ENCODE assay signal across 27 cellular contexts in the genomic region with DNA sequence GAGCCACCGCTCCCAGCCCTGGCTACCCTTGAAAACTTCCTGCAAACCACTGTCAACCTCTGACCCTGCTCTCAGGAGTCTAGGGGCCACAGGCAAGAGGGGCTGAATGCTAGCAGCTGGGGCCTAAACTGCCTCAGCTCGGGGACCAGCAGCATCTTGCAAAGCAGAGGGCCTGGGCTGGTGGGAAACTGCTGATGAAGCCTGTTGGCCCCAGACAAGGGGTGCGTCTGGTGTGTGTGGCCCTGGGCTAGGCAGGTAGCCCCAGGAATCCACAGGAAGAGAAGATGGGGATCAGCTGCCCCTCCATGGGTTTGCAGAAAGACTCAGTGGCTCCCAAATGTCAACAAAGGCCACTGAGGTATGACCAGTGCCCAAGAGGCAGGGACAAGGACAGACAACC.
"Had no signal": no experiment of that assay in that cellular context is flagged by ENCODE, and none has a peak within 500 bp of the region (broad histone marks: within the 10 kb centered on the region; RNA-seq: fewer than 3 reads in every experiment).

No MANE protein-coding gene starts in this region.

- ATAC-seq: naive thymus-derived CD8-positive, alpha-beta T cell; pancreas; psoas muscle; right cardiac atrium; sciatic nerve; stimulated activated naive B cell treated with anti-CD40 and anti-IgM and Interleukin-4, amounts not matched to agents 10 μg/mL and 1 μg/mL and 100 μg/mL, for 72 hours had no signal

- H3K4me2 ChIP-seq: smooth muscle cell had no signal

- DNase-seq: naive B cell; naive thymus-derived CD8-positive, alpha-beta T cell; nephron progenitor cell; occipital lobe; psoas muscle; right cardiac atrium; stimulated activated CD4-positive, alpha-beta T cell treated with anti-CD3 and anti-CD28 coated beads, Interleukin-15, amount 100 ng/mL, for 24 hours; stimulated activated CD4-positive, alpha-beta T cell treated with anti-CD3 and anti-CD28 coated beads, Interleukin-2, amount 100 ng/mL, for 24 hours; stimulated activated CD4-positive, alpha-beta T cell treated with anti-CD3 and anti-CD28 coated beads, Interleukin-2, amount 100 ng/mL, for 48 hours; stimulated activated CD4-positive, alpha-beta T cell treated with anti-CD3 and anti-CD28 coated beads, Interleukin-4, amount 100 ng/mL, for 24 hours; stimulated activated naive B cell treated with anti-CD40 and anti-IgM and Interleukin-4, amounts not matched to agents 10 μg/mL and 1 μg/mL and 100 μg/mL, for 72 hours; stimulated activated naive CD4-positive, alpha-beta T cell treated with Interleukin-2 at 50 U/mL for 16 hours; stomach; thyroid gland; trophoblast cell; upper lobe of left lung had no signal

- H3K4me1 ChIP-seq: pancreas, psoas muscle, stomach, upper lobe of left lung, vagina had no signal

- H3K4me3 ChIP-seq: pancreas, psoas muscle, skin epidermis, smooth muscle cell, stomach, thoracic aorta, thyroid gland, tibial nerve, upper lobe of left lung, vagina had no signal

- H3K27ac Mint-ChIP-seq: naive B cell; naive thymus-derived CD8-positive, alpha-beta T cell; nephron progenitor cell; progenitor cell of endocrine pancreas; stimulated activated effector memory CD8-positive, alpha-beta T cell treated with anti-CD3 and anti-CD28 coated beads, Interleukin-12 subunit alpha, Interleukin-12 subunit beta, amount 100 ng/mL, for 72 hours; stimulated activated naive B cell treated with anti-CD40 and anti-IgM and Interleukin-4, amounts not matched to agents 10 μg/mL and 1 μg/mL and 100 μg/mL, for 72 hours; stimulated activated naive CD8-positive, alpha-beta T cell treated with anti-CD3 and anti-CD28 coated beads, Interleukin-15, Interleukin-2, amounts not matched to agents 100 ng/mL and 50 ng/mL, for 24 hours had no signal

- H3K9me3 ChIP-seq: pancreas, psoas muscle, stomach, thoracic aorta, thyroid gland, tibial nerve, upper lobe of left lung, vagina had no signal

- H3K36me3 Mint-ChIP-seq: naive B cell; naive thymus-derived CD8-positive, alpha-beta T cell; stimulated activated effector memory CD8-positive, alpha-beta T cell treated with anti-CD3 and anti-CD28 coated beads, Interleukin-12 subunit alpha, Interleukin-12 subunit beta, amount 100 ng/mL, for 72 hours; stimulated activated naive B cell treated with anti-CD40 and anti-IgM and Interleukin-4, amounts not matched to agents 10 μg/mL and 1 μg/mL and 100 μg/mL, for 72 hours had no signal

- H3K4me1 Mint-ChIP-seq: naive thymus-derived CD8-positive, alpha-beta T cell; nephron progenitor cell; stimulated activated effector memory CD8-positive, alpha-beta T cell treated with anti-CD3 and anti-CD28 coated beads, Interleukin-12 subunit alpha, Interleukin-12 subunit beta, amount 100 ng/mL, for 72 hours had no signal

- H3K27ac ChIP-seq: pancreas, psoas muscle, skin epidermis, stomach, thoracic aorta, tibial nerve, upper lobe of left lung, vagina had no signal

- H3K4me3 Mint-ChIP-seq: naive B cell; naive thymus-derived CD8-positive, alpha-beta T cell; nephron progenitor cell; neural crest cell; stimulated activated effector memory CD8-positive, alpha-beta T cell treated with anti-CD3 and anti-CD28 coated beads, Interleukin-12 subunit alpha, Interleukin-12 subunit beta, amount 100 ng/mL, for 72 hours; stimulated activated naive B cell treated with anti-CD40 and anti-IgM and Interleukin-4, amounts not matched to agents 10 μg/mL and 1 μg/mL and 100 μg/mL, for 72 hours; stimulated activated naive CD8-positive, alpha-beta T cell treated with anti-CD3 and anti-CD28 coated beads, Interleukin-15, Interleukin-2, amounts not matched to agents 100 ng/mL and 50 ng/mL, for 24 hours had no signal

- H3K36me3 ChIP-seq: pancreas, stomach, thoracic aorta, thyroid gland, tibial nerve, upper lobe of left lung, vagina had no signal

- H3K9me3 Mint-ChIP-seq: naive B cell; nephron progenitor cell; neural crest cell; stimulated activated effector memory CD8-positive, alpha-beta T cell treated with anti-CD3 and anti-CD28 coated beads, Interleukin-12 subunit alpha, Interleukin-12 subunit beta, amount 100 ng/mL, for 72 hours; stimulated activated naive B cell treated with anti-CD40 and anti-IgM and Interleukin-4, amounts not matched to agents 10 μg/mL and 1 μg/mL and 100 μg/mL, for 72 hours; stimulated activated naive CD8-positive, alpha-beta T cell treated with anti-CD3 and anti-CD28 coated beads, Interleukin-15, Interleukin-2, amounts not matched to agents 100 ng/mL and 50 ng/mL, for 24 hours had no signal

- H3K27me3 ChIP-seq: pancreas, thyroid gland, tibial nerve, upper lobe of left lung, vagina had no signal
